Comparison of ENCODE assay signal across 1 cellular context in the genomic region with DNA sequence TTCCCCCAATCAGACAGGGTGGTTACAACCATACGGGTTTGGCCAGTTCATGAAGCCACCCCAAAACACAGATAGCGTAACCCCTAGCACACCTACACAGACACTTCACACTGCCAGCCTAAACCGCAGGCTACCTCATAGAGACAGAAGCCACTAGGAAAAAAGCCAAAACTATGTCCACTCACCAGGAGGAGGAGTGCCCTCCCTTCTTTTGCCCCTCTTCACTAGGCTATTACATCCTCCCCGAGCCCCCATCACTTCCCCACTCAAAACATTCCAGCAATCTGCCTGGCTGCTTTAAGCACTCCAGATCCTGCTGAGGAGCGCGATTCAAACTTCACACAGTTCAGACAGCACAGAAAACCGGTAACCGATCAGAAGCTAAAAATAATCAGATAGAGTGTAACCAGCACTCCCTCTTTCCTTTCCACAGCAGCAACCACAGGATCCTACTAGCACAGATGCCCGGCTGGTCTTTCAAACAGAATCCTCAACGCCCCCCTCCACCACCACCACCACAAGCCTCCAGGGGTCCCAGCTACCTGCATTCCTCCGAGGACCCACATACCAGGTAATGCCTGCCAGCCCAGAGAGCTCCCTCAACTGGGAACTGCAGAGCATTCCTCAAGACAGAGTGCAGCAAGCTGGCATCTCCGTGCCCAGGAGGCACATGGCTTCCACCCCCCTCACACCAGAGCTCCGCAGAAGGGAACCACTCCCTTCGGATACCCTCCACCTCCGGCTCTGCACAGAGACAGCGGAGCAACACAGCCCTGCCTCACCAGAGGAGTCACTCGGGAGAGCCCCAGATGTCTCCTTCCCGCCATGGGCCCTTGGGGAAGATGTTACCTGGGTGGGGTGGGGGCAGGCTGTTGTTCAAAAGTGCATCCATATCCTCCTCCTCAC.
TF ChIP-seq lines count a peak whose summit lies in the region.

No MANE protein-coding gene starts in this region.

TF ChIP-seq in HCT116, 20 proteins besides CTCF, POLR2A, EP300 and RAD21:
- no peak for TF ChIP-seq ZNF274 (IDR thresholded peaks at IDR 0.05; ENCODE audit: low read depth, low read length)
- no peak for TF ChIP-seq TCF7L2 (IDR thresholded peaks at IDR 0.05; ENCODE audit: borderline replicate concordance, extremely low read depth, insufficient read depth, insufficient read length)
- no peak for TF ChIP-seq SIN3A (IDR thresholded peaks at IDR 0.05; ENCODE audit: low read depth)
- no peak for TF ChIP-seq CBX3 (IDR thresholded peaks at IDR 0.05; ENCODE audit: low read depth)
- no peak for TF ChIP-seq JUND (IDR thresholded peaks at IDR 0.05)
- TF ChIP-seq, protein P1, sequence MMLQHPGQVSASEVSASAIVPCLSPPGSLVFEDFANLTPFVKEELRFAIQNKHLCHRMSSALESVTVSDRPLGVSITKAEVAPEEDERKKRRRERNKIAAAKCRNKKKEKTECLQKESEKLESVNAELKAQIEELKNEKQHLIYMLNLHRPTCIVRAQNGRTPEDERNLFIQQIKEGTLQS (IDR thresholded peaks at IDR 0.05): no peak
- no peak for TF ChIP-seq SRF (IDR thresholded peaks at IDR 0.05; ENCODE audit: low read depth)
- TF ChIP-seq CEBPB (IDR thresholded peaks at IDR 0.05; ENCODE audit: low read depth): no peak
- TF ChIP-seq ZFX (IDR thresholded peaks at IDR 0.05): no peak
- TF ChIP-seq YY1 (IDR thresholded peaks at IDR 0.05; ENCODE audit: extremely low read depth, insufficient replicate concordance, low read depth, low read length): no peak
- TF ChIP-seq EZH2 (IDR thresholded peaks at IDR 0.05): no peak
- TF ChIP-seq EZH2phosphoT487 (IDR thresholded peaks at IDR 0.05; ENCODE audit: borderline replicate concordance): no peak
- no peak for TF ChIP-seq EGR1 (IDR thresholded peaks at IDR 0.05; ENCODE audit: low read depth)
- TF ChIP-seq ELF1 (IDR thresholded peaks at IDR 0.05; ENCODE audit: borderline replicate concordance, low read depth): no peak
- TF ChIP-seq, protein P2, sequence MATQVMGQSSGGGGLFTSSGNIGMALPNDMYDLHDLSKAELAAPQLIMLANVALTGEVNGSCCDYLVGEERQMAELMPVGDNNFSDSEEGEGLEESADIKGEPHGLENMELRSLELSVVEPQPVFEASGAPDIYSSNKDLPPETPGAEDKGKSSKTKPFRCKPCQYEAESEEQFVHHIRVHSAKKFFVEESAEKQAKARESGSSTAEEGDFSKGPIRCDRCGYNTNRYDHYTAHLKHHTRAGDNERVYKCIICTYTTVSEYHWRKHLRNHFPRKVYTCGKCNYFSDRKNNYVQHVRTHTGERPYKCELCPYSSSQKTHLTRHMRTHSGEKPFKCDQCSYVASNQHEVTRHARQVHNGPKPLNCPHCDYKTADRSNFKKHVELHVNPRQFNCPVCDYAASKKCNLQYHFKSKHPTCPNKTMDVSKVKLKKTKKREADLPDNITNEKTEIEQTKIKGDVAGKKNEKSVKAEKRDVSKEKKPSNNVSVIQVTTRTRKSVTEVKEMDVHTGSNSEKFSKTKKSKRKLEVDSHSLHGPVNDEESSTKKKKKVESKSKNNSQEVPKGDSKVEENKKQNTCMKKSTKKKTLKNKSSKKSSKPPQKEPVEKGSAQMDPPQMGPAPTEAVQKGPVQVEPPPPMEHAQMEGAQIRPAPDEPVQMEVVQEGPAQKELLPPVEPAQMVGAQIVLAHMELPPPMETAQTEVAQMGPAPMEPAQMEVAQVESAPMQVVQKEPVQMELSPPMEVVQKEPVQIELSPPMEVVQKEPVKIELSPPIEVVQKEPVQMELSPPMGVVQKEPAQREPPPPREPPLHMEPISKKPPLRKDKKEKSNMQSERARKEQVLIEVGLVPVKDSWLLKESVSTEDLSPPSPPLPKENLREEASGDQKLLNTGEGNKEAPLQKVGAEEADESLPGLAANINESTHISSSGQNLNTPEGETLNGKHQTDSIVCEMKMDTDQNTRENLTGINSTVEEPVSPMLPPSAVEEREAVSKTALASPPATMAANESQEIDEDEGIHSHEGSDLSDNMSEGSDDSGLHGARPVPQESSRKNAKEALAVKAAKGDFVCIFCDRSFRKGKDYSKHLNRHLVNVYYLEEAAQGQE (IDR thresholded peaks at IDR 0.05; ENCODE audit: low read depth): no peak
- TF ChIP-seq POLR2AphosphoS5 (IDR thresholded peaks at IDR 0.05; ENCODE audit: low read depth, low read length): no peak
- TF ChIP-seq, protein P3, sequence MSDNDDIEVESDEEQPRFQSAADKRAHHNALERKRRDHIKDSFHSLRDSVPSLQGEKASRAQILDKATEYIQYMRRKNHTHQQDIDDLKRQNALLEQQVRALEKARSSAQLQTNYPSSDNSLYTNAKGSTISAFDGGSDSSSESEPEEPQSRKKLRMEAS (IDR thresholded peaks at IDR 0.05): no peak
- TF ChIP-seq SP1 (IDR thresholded peaks at IDR 0.05; ENCODE audit: low read depth): no peak
- TF ChIP-seq FOSL1 (IDR thresholded peaks at IDR 0.05; ENCODE audit: low read depth): no peak
- TF ChIP-seq, protein P4, sequence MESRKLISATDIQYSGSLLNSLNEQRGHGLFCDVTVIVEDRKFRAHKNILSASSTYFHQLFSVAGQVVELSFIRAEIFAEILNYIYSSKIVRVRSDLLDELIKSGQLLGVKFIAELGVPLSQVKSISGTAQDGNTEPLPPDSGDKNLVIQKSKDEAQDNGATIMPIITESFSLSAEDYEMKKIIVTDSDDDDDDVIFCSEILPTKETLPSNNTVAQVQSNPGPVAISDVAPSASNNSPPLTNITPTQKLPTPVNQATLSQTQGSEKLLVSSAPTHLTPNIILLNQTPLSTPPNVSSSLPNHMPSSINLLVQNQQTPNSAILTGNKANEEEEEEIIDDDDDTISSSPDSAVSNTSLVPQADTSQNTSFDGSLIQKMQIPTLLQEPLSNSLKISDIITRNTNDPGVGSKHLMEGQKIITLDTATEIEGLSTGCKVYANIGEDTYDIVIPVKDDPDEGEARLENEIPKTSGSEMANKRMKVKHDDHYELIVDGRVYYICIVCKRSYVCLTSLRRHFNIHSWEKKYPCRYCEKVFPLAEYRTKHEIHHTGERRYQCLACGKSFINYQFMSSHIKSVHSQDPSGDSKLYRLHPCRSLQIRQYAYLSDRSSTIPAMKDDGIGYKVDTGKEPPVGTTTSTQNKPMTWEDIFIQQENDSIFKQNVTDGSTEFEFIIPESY (IDR thresholded peaks at IDR 0.05; ENCODE audit: extremely low read depth, insufficient replicate concordance, low read length): no peak
